ENCODE assay signal across 8 cellular contexts in genomic region chr4:6640292-6641163, GRCh38. TPM values are rescaled to one million over a fixed set of nuclear protein-coding genes. Genes with fewer than 3 reads are reported as not detected.
DNase-seq lines count a peak whose midpoint lies in the region; ATAC-seq and TF ChIP-seq lines count a peak whose summit lies in the region.

Gene MRFAP1, plus strand, starts transcription at chr4:6640685. Its CDS starts 178 bp downstream, at chr4:6640863.

- TF ChIP-seq CTCF in GM12875 (IDR thresholded peaks at IDR 0.05; ENCODE audit: borderline replicate concordance, insufficient read depth, low read depth, low read length) = no peak
- TF ChIP-seq CTCF in cardiac muscle cell (IDR thresholded peaks at IDR 0.05; ENCODE audit: low read depth, low read length) = no peak
- no peak for TF ChIP-seq CTCF in parathyroid adenoma (IDR thresholded peaks at IDR 0.05)
- TF ChIP-seq CTCF in tibial artery (IDR thresholded peaks at IDR 0.05) = no peak

- peak within 1 kb of the TSS; percentile 88 for H2AFZ ChIP-seq in parathyroid adenoma

- H3K36me3 ChIP-seq in cardiac muscle cell (peaks cover 8% of the 10 kb centered on the region), parathyroid adenoma (ENCODE audit: control insufficient read depth, insufficient read depth, low read length) (no peaks in the 10 kb centered on the region), tibial artery (peaks cover 17 to 20% (median 20%) of the 10 kb centered on the region in 3 donors)

- peaks cover 9% of the 10 kb centered on the region for H3K4me1 ChIP-seq in cardiac muscle cell (ENCODE audit: low read depth)
- H3K4me1 ChIP-seq in parathyroid adenoma = peaks cover 5% of the 10 kb centered on the region
- H3K4me1 ChIP-seq in tibial artery = peaks cover 0 to 40% (median 24%) of the 10 kb centered on the region in 4 donors

- peak within 1 kb of the TSS; percentile 87 for H3K9ac ChIP-seq in parathyroid adenoma

- H3K9me3 ChIP-seq in cardiac muscle cell (ENCODE audit: low read depth) = no peaks in the 10 kb centered on the region
- no peaks in the 10 kb centered on the region for H3K9me3 ChIP-seq in parathyroid adenoma (ENCODE audit: control insufficient read depth, low read length)
- H3K9me3 ChIP-seq in tibial artery = no peaks in the 10 kb centered on the region

- H3K27ac ChIP-seq in cardiac muscle cell (peak within 1 kb of the TSS; percentile 96), parathyroid adenoma (peak within 1 kb of the TSS; percentile 95), tibial artery (peak within 1 kb of the TSS; percentile 93 to 97)

- peak; percentile 84 for ATAC-seq in HG02763 (IDR thresholded peaks at IDR 0.05; ENCODE audit: unreplicated experiment)

- H3K79me2 ChIP-seq in parathyroid adenoma = peaks cover 6% of the 10 kb centered on the region

- H3K27me3 ChIP-seq in cardiac muscle cell (no peaks in the 10 kb centered on the region), parathyroid adenoma (ENCODE audit: control insufficient read depth, insufficient read depth, low read length) (no peaks in the 10 kb centered on the region), tibial artery (no peaks in the 10 kb centered on the region)

- peak within 1 kb of the TSS; percentile 93 for H3K4me3 ChIP-seq in GM12875 (ENCODE audit: low read depth, low read length)
- H3K4me3 ChIP-seq in cardiac muscle cell = peak within 1 kb of the TSS; percentile 96
- H3K4me3 ChIP-seq in parathyroid adenoma (ENCODE audit: low read depth, low read length) = peak within 1 kb of the TSS; percentile 79
- H3K4me3 ChIP-seq in tibial artery = peak within 1 kb of the TSS; percentile 89 to 93

- DNase-seq in NCI-H1417 treated with DMSO at 0.1 percent for 48 hours (lab: John Stamatoyannopoulos, UW) (peak; percentile 76), SW 1271 (lab: John Stamatoyannopoulos, UW) (peak; percentile 75 to 92), cardiac muscle cell (ENCODE audit: low read depth in 1 of 2, low spot score in 1 of 2) (peak; percentile 96 to 97), tibial artery (peak; percentile 93 to 97)
- peak; percentile 84 for DNase-seq in activated naive CD8-positive, alpha-beta T cell treated with anti-CD3 and anti-CD28 coated beads, Interleukin-2, amount 50 U/mL, for 16 hours (ENCODE audit: low read depth, low spot score)

- H3K4me2 ChIP-seq in parathyroid adenoma (ENCODE audit: low read length) = peak within 1 kb of the TSS; percentile 74

- intact Hi-C loops in tibial artery (cut with DNase I; ENCODE audit: low total_unique reads) = loop anchor here (5.0 kb wide), 1 partner anchor 67 kb away; the partner anchor contains the start of gene MRFAP1L1

RNA-seq across cellular contexts. Expression of gene MRFAP1, which starts in this region (rescaled TPM):
- 262 and 291 TPM in 2 replicates for total RNA-seq in cardiac muscle cell
- polyA plus RNA-seq in cardiac muscle cell = 315 and 319 TPM in 2 replicates

Comparison
In these comparisons a context has a peak if more than half of its experiments do, and no peak if none do; other contexts are left out.
1. Peak in every context shown above with its lines: DNase-seq, ATAC-seq, H3K4me3 ChIP-seq and H3K27ac ChIP-seq.